9 cellular contexts compared by ENCODE assay signal in the genomic region with DNA sequence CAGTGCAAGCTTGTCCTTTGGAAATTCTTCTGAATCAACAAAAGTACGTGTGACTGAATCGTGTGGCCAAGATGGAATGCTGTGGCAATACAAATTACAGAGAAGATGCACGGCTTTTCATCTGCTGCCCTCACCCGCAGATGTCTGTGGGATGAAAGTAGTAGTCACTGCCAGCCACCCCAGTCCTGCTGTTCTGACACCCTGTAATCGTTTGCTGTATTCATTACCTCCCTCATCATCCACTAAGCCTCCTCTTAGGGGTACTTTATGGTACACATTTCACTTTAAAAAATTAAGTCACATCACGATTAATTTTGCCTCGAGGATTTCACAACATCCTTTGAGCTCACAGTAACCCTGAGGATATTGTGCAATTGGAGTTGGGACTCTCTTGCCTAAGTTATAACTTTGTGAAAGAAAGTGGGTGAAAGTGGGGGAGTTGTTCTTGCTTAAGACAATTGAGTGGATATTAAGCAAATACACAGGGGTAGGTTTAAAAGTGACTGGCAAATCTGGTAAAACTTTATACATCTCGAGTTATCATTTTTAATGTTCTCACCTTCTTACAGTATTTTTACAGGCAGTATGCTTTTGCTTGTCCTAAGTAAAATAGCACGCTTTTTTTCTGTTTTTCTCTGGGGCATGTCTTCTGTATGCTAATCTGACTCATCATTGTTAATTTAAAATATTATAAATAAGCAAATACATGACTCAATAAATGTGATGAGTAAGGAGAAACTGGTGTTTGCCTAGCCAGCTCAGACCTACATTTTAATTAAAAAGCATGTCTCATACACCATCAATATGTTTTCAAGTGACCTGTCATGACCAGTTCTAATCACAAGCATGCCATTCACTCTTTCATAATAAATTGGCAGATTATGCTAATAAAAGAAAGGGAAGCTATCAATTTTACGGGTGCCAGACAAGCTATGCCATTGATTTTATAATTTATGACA.
DNase-seq lines count a peak whose midpoint lies in the region; ATAC-seq, FAIRE-seq and TF ChIP-seq lines count a peak whose summit lies in the region.
"Had no signal": no experiment of that assay in that cellular context is flagged by ENCODE, and none has a peak within 500 bp of the region (broad histone marks: within the 10 kb centered on the region; RNA-seq: fewer than 3 reads in every experiment).

No MANE protein-coding gene starts in this region.

- peaks cover 0 to 1% (median 0%) of the 10 kb centered on the region in 8 donors for H3K9me3 Mint-ChIP-seq in CD4-positive, alpha-beta memory T cell

- no peak overlapping the region for H3K4me3 ChIP-seq in pancreas
- no peak overlapping the region for H3K4me3 ChIP-seq in CD4-positive, alpha-beta memory T cell (ENCODE audit: low read length in 2 of 2)

- peak; percentile 46 for DNase-seq in Caki2 (ENCODE audit: low read depth)
- DNase-seq in RCC 7860 (ENCODE audit: low spot score) = peak; percentile 86
- peak; percentile 95 for DNase-seq in fibroblast of gingiva (ENCODE audit: low read depth)
- DNase-seq in pancreas = no peak
- DNase-seq in CD4-positive, alpha-beta memory T cell = no peak
- DNase-seq in activated gamma-delta T cell (lab: John Stamatoyannopoulos, UW) = no peak
- DNase-seq in activated naive CD4-positive, alpha-beta T cell treated with Interleukin-2 at 50 U/mL for 16 hours = no peak
- DNase-seq: activated CD8-positive, alpha-beta memory T cell treated with anti-CD3 and anti-CD28 coated beads, Interleukin-2, amount 50 U/mL, for 4 hours had no signal

- POLR2A ChIA-PET in CD4-positive, alpha-beta memory T cell (lab: Charles Lee; ENCODE audit: partially characterized antibody) = no interaction called here

- FAIRE-seq in RCC 7860 (lab: Jason Lieb, UNC) = peak; percentile 93
- no peak for FAIRE-seq in pancreas (lab: Jason Lieb, UNC)

- WGBS in pancreas, 2 donors = 27 to 31% methylated on average over 10 of the region's 10 CpGs

- H3K36me3 ChIP-seq in pancreas = no peaks in the 10 kb centered on the region
- H3K36me3 ChIP-seq in CD4-positive, alpha-beta memory T cell (ENCODE audit: insufficient read depth, low read length) = no peaks in the 10 kb centered on the region

- intact Hi-C loops in pancreas (cut with DNase I) = no loop called here
- intact Hi-C loops in CD4-positive, alpha-beta memory T cell (cut with micrococcal nuclease) = no loop called here

- no peaks in the 10 kb centered on the region for H3K9me3 ChIP-seq in pancreas
- no peaks in the 10 kb centered on the region for H3K9me3 ChIP-seq in CD4-positive, alpha-beta memory T cell (ENCODE audit: control insufficient read depth in 1 of 2, low read length in 2 of 2)

- ATAC-seq in pancreas = peak in 3 of 4 donors; percentile 57 to 70 (median 63)
- ATAC-seq in GM21360 (IDR thresholded peaks at IDR 0.05; ENCODE audit: unreplicated experiment) = no peak

- peak overlapping the region in 1 of 4 donors; percentile 10 for H3K27ac ChIP-seq in pancreas
- H3K27ac ChIP-seq in CD4-positive, alpha-beta memory T cell (ENCODE audit: low read depth, low read length) = no peak overlapping the region

- H3K27me3 Mint-ChIP-seq in CD4-positive, alpha-beta memory T cell = peaks cover 3 to 5% of the 10 kb centered on the region in 2 donors

- no peaks in the 10 kb centered on the region for H3K27me3 ChIP-seq in pancreas
- no peaks in the 10 kb centered on the region for H3K27me3 ChIP-seq in CD4-positive, alpha-beta memory T cell (ENCODE audit: insufficient read depth, low read length)

- H3K36me3 Mint-ChIP-seq in CD4-positive, alpha-beta memory T cell = no peaks in the 10 kb centered on the region

- no peak overlapping the region for H3K27ac Mint-ChIP-seq in CD4-positive, alpha-beta memory T cell

- in situ Hi-C loops in Caki2 (cut with HindIII; ENCODE audit: low pct_unique_long_range_greater_than_20kb, low sequenced_read_pairs) = no loop called here

- H3K4me3 Mint-ChIP-seq in CD4-positive, alpha-beta memory T cell = no peak overlapping the region

- CTCF ChIA-PET in CD4-positive, alpha-beta memory T cell (lab: Charles Lee; ENCODE audit: partially characterized antibody) = no interaction called here

- peaks cover 0 to 5% (median 0%) of the 10 kb centered on the region in 3 donors for H3K4me1 ChIP-seq in pancreas
- H3K4me1 ChIP-seq in CD4-positive, alpha-beta memory T cell (ENCODE audit: insufficient read depth, low read length) = no peaks in the 10 kb centered on the region

- H3K4me1 Mint-ChIP-seq in CD4-positive, alpha-beta memory T cell = no peaks in the 10 kb centered on the region

- TF ChIP-seq CTCF in pancreas (IDR thresholded peaks at IDR 0.05) = no peak

Comparison
In these comparisons a context has a peak if more than half of its experiments do, and no peak if none do; other contexts are left out.
1. DNase-seq: peak in Caki2 (single experiment), RCC 7860 (single experiment) and fibroblast of gingiva (single experiment); none in pancreas (0 of 6), CD4-positive, alpha-beta memory T cell (0 of 5), activated gamma-delta T cell (single experiment) and activated naive CD4-positive, alpha-beta T cell treated with Interleukin-2 at 50 U/mL for 16 hours (single experiment).